In the genomic region with DNA sequence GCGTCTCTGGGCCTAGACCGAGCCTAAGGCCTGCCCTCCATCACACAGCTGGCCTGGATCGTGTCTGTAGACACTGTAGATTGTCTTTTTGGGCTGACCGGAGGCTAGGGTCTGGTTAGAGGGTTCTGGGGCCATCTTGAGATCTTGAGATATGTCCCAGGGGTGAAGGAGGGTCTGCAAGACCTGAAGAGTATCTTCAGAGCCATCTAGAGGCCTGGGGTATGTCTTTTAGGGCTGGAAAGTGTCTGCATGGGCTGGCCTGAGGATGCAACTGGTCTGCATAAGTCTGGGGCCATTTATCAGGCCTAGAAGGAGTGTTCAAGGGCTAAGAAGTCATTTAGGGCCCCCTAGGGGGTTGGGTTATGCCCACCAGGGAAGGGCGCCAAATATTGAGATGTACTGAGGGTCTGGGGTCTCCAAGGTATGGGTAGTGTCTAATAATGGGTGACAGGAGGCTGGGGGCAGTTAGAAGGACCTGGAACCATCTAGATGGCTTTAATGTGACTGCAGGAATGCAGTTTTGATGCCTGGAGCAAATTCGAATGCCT, we compare ENCODE assay signal across 8 cellular contexts. TPM values are rescaled to one million over a fixed set of nuclear protein-coding genes. Genes with fewer than 3 reads are reported as not detected.
DNase-seq lines count a peak whose midpoint lies in the region; ATAC-seq and TF ChIP-seq lines count a peak whose summit lies in the region.

No MANE protein-coding gene starts in this region.

- TF ChIP-seq POLR2A in Peyer's patch (IDR thresholded peaks at IDR 0.05) (no peak), esophagus muscularis mucosa (IDR thresholded peaks at IDR 0.05; ENCODE audit: low read depth) (no peak), prostate gland (IDR thresholded peaks at IDR 0.05) (no peak)

- no peak for TF ChIP-seq CTCF in Peyer's patch (IDR thresholded peaks at IDR 0.05)
- TF ChIP-seq CTCF in esophagus muscularis mucosa (IDR thresholded peaks at IDR 0.05): no peak
- TF ChIP-seq CTCF in prostate gland (IDR thresholded peaks at IDR 0.05): no peak

- no peak for DNase-seq in Peyer's patch
- DNase-seq in esophagus muscularis mucosa (ENCODE audit: extremely low spot score): no peak
- no peak for DNase-seq in prostate gland (ENCODE audit: low spot score)
- no peak for DNase-seq in NCI-H345 treated with DMSO at 0.1 percent for 48 hours (lab: John Stamatoyannopoulos, UW; ENCODE audit: unreplicated experiment)
- no peak for DNase-seq in stimulated activated CD4-positive, alpha-beta T cell treated with anti-CD3 and anti-CD28 coated beads, Interleukin-2, amount 100 ng/mL, for 48 hours
- no peak for DNase-seq in activated CD8-positive, alpha-beta memory T cell treated with anti-CD3 and anti-CD28 coated beads, Interleukin-2, amount 50 U/mL, for 4 hours

- 18% methylated on average over 3 of the region's 6 CpGs for WGBS in esophagus muscularis mucosa
- WGBS in prostate gland: 6% methylated on average over 6 of the region's 6 CpGs

- H3K9me3 ChIP-seq in Peyer's patch (no peaks in the 10 kb centered on the region), esophagus muscularis mucosa (no peaks in the 10 kb centered on the region), prostate gland (no peaks in the 10 kb centered on the region)

- H3K4me1 ChIP-seq in Peyer's patch (peaks cover 0 to 36% (median 0%) of the 10 kb centered on the region in 4 donors), esophagus muscularis mucosa (peaks cover 42 to 67% (median 65%) of the 10 kb centered on the region in 4 donors), prostate gland (replicated peaks) (peaks cover 22% of the 10 kb centered on the region)

- H3K27ac ChIP-seq in Peyer's patch (peak overlapping the region; percentile 85 to 98 (median 95)), esophagus muscularis mucosa (replicated peaks in 1 of 4) (peak overlapping the region; percentile 91 to 100 (median 98)), prostate gland (peak overlapping the region; percentile 91 to 97)

- ATAC-seq in GM21717 (IDR thresholded peaks at IDR 0.05; ENCODE audit: unreplicated experiment): no peak

- TF ChIP-seq EP300 in esophagus muscularis mucosa (IDR thresholded peaks at IDR 0.05): no peak

- peaks cover 0 to 29% (median 0%) of the 10 kb centered on the region in 3 donors for H3K36me3 ChIP-seq in Peyer's patch
- peaks cover 13 to 32% (median 29%) of the 10 kb centered on the region in 4 donors for H3K36me3 ChIP-seq in esophagus muscularis mucosa
- peaks cover 0 to 6% of the 10 kb centered on the region in 2 donors for H3K36me3 ChIP-seq in prostate gland

- intact Hi-C loops in esophagus muscularis mucosa (cut with DNase I): loop anchor here (2.0 to 5.0 kb wide), 2 partner anchors 22 to 35 kb away; a partner anchor contains a TSS
- intact Hi-C loops in prostate gland (cut with DNase I): loop anchor here (2.0 kb wide), 1 partner anchor 34 kb away; a partner anchor contains a TSS

- H3K27me3 ChIP-seq in Peyer's patch (no peaks in the 10 kb centered on the region), esophagus muscularis mucosa (no peaks in the 10 kb centered on the region), prostate gland (replicated peaks; ENCODE audit: insufficient read depth) (no peaks in the 10 kb centered on the region)

- H3K4me3 ChIP-seq in GM08714 (ENCODE audit: low read length): peak overlapping the region; percentile 87
- peak overlapping the region; percentile 66 to 97 (median 83) for H3K4me3 ChIP-seq in Peyer's patch
- H3K4me3 ChIP-seq in esophagus muscularis mucosa: peak overlapping the region; percentile 69 to 97 (median 83)
- peak overlapping the region; percentile 95 to 96 for H3K4me3 ChIP-seq in prostate gland

RNA-seq across cellular contexts. Expression of a gene that starts 0.6 kb away (rescaled TPM):
- total RNA-seq in Peyer's patch: 10 to 100 TPM; 25.2 to 49.8 (median 44.0) TPM
- total RNA-seq in esophagus muscularis mucosa: 10 to 100 TPM; 19.2 to 50.9 (median 30.9) TPM
- total RNA-seq in prostate gland: 10 to 100 TPM; 47.9 to 80.8 TPM

RNA-seq across cellular contexts. Expression of a gene that starts 2.6 kb away (rescaled TPM):
- total RNA-seq in Peyer's patch (10 to 100 TPM; 17.2 to 48.0 (median 32.4) TPM), esophagus muscularis mucosa (100 to 1,000 TPM; 134 to 205 (median 187) TPM), prostate gland (10 to 100 TPM; 59.1 to 72.3 TPM)

RNA-seq across cellular contexts. Expression of a gene that starts 23.1 kb away (rescaled TPM):
- total RNA-seq in Peyer's patch: 100 to 1,000 TPM in 3 of 4 donors, 10 to 100 TPM in 1; 98.6 to 131 (median 120) TPM
- 10 to 100 TPM; 38.8 to 61.7 (median 56.7) TPM for total RNA-seq in esophagus muscularis mucosa
- 10 to 100 TPM; 53.4 to 58.0 TPM for total RNA-seq in prostate gland

RNA-seq across cellular contexts. Expression of a gene that starts 23.2 kb away (rescaled TPM):
- total RNA-seq in Peyer's patch (10 to 100 TPM in 3 of 4 donors, 1 to 10 TPM in 1; 5.3 to 28.9 (median 12.2) TPM), esophagus muscularis mucosa (1 to 10 TPM; 4.2 to 9.9 (median 6.0) TPM), prostate gland (10 to 100 TPM; 11.6 to 11.7 TPM)

RNA-seq across cellular contexts. Expression of a gene that starts 34.5 kb away (rescaled TPM):
- 100 to 1,000 TPM in 1 of 4 donors, 10 to 100 TPM in 3; 46.9 to 185 (median 80.0) TPM for total RNA-seq in Peyer's patch
- 100 to 1,000 TPM; 102 to 191 (median 144) TPM for total RNA-seq in esophagus muscularis mucosa
- 100 to 1,000 TPM; 142 to 300 TPM for total RNA-seq in prostate gland
